In the genomic region with DNA sequence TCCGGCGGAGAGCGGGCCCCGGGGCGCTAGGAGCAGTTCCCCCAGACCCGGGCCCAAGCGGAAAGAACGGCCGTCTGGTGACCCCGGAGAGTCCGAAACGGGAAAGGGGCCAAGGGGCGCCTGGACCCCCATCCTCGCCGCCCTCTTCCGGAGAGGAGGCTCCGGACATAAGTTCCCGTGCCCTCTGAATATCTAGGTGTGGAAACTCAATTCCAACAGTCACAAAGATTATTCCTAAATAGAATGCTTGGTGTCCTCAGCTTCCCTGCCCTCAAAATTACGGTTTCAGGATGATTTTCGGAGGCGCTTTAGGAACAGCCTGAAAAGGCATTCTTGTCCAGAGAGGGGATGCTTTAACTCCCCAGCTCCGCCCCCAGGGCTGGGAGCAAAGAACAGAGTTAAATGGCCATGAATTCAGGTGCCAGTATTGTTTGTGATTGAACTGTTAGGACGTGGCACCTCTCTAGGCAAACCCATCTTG, we compare ENCODE assay signal across 1 cellular context.
TF ChIP-seq lines count a peak whose summit lies in the region.

No MANE protein-coding gene starts in this region.

TF ChIP-seq in GM23338, 12 proteins besides CTCF, POLR2A, EP300 and RAD21 (continued from another document):
- TF ChIP-seq REST (IDR thresholded peaks at IDR 0.05; ENCODE audit: unreplicated experiment): no peak
TF ChIP-seq in GM23338: peak in this region for 0.
